In the genomic region with DNA sequence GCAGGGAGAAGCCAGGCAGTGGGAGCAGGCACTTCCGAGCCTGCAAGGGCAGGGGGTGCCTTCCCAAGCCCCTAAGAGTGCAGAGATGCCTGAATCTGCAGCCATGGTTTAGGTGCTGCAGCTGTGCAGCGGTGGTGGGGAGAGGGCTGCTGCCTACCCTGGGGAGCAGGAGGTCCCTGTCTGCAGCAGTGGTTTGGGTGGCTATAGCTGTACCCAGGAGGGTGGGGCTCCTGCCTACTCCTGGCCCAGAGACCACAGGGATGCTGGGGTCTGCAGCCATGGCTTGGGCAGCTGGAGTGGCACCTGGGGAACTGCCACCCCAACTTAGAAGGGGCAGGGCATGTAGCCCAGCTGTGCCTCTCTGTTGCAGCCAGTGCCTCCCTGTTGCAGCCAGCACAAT, we compare ENCODE assay signal across 8 cellular contexts.
"Had no signal": no experiment of that assay in that cellular context is flagged by ENCODE, and none has a peak within 500 bp of the region (broad histone marks: within the 10 kb centered on the region; RNA-seq: fewer than 3 reads in every experiment).

No MANE protein-coding gene starts in this region.

- H3K9me3 ChIP-seq: HAP-1 had no signal

- H3K27ac ChIP-seq: GM23248, HL-60 had no signal

- FAIRE-seq: H54, HepG2 had no signal

- DNase-seq: GM23248, GOT3, HFFc6 had no signal

- ATAC-seq: HCT116, HepG2 had no signal

- H3K9ac ChIP-seq: GM23248 had no signal

- H3K36me3 ChIP-seq: HAP-1 had no signal

- H3K4me3 ChIP-seq: GM23248, HAP-1 had no signal

- H3K4me1 ChIP-seq: HAP-1 had no signal

- H2AFZ ChIP-seq: GM23248 had no signal
